Comparison of ENCODE assay signal across 8 cellular contexts in genomic region chrX:120380699-120381098, GRCh38. TPM values are rescaled to one million over a fixed set of nuclear protein-coding genes. Genes with fewer than 3 reads are reported as not detected.
DNase-seq lines count a peak whose midpoint lies in the region; ATAC-seq and TF ChIP-seq lines count a peak whose summit lies in the region.

No MANE protein-coding gene starts in this region.

- H3K9ac ChIP-seq in liver (ENCODE audit: low read depth in 1 of 2, low read length in 2 of 2), result no peak overlapping the region

- no peaks in the 10 kb centered on the region for H3K36me3 ChIP-seq in liver (ENCODE audit: control insufficient read depth in 4 of 4, insufficient read depth in 3 of 4, low read depth in 1 of 4, low read length in 3 of 4)

- H3K9me3 Mint-ChIP-seq in activated T-helper 2 cell treated with anti-CD3 and anti-CD28 coated beads, Interferon-gamma antibody, Interleukin-2, Interleukin-4, amounts not matched to agents 10 μg/mL and 5 μg/mL and 100 μg/mL, durations not matched to agents 14 hours and 24 hours and 36 hours, result no peaks in the 10 kb centered on the region

- H3K4me1 ChIP-seq in liver (ENCODE audit: control insufficient read depth in 4 of 4, insufficient read depth in 4 of 4, low read length in 3 of 4), result no peaks in the 10 kb centered on the region

- ATAC-seq in GM18909 (IDR thresholded peaks at IDR 0.05; ENCODE audit: poor library complexity, unreplicated experiment) (peak; percentile 57), GM21423 (IDR thresholded peaks at IDR 0.05; ENCODE audit: unreplicated experiment) (no peak), left cardiac atrium (no peak)

- TF ChIP-seq RAD21 in liver (IDR thresholded peaks at IDR 0.05), result peak; percentile 50 to 70

- no peaks in the 10 kb centered on the region for H3K9me3 ChIP-seq in liver (ENCODE audit: control insufficient read depth in 4 of 4, low read length in 3 of 4)

- H3K4me3 Mint-ChIP-seq in activated T-helper 2 cell treated with anti-CD3 and anti-CD28 coated beads, Interferon-gamma antibody, Interleukin-2, Interleukin-4, amounts not matched to agents 10 μg/mL and 5 μg/mL and 100 μg/mL, durations not matched to agents 14 hours and 24 hours and 36 hours (ENCODE audit: low read depth), result no peak overlapping the region

- H3K36me3 Mint-ChIP-seq in activated T-helper 2 cell treated with anti-CD3 and anti-CD28 coated beads, Interferon-gamma antibody, Interleukin-2, Interleukin-4, amounts not matched to agents 10 μg/mL and 5 μg/mL and 100 μg/mL, durations not matched to agents 14 hours and 24 hours and 36 hours (ENCODE audit: low read depth), result no peaks in the 10 kb centered on the region

- peaks cover 0 to 2% (median 0%) of the 10 kb centered on the region in 4 donors for H3K27me3 ChIP-seq in liver (ENCODE audit: control insufficient read depth in 4 of 4, insufficient read depth in 4 of 4, low read length in 3 of 4)

- H3K27ac ChIP-seq in liver (ENCODE audit: low read depth in 1 of 2, low read length in 2 of 2), result no peak overlapping the region

- DNase-seq in CD1c-positive myeloid dendritic cell (ENCODE audit: extremely low spot score) (peak; percentile 3), NAMALWA (ENCODE audit: low spot score) (peak; percentile 61), NCI-H2029 (lab: John Stamatoyannopoulos, UW) (no peak), left cardiac atrium (no peak)
- peak; percentile 13 for DNase-seq in activated T-helper 2 cell treated with anti-CD3 and anti-CD28 coated beads, Interferon-gamma antibody, Interleukin-2, Interleukin-4, amounts not matched to agents 10 μg/mL and 5 μg/mL and 100 μg/mL, durations not matched to agents 14 hours and 24 hours and 36 hours (ENCODE audit: low spot score)

- TF ChIP-seq CTCF in liver (IDR thresholded peaks at IDR 0.05; ENCODE audit: low read depth, low read length, missing input control), result peak; percentile 24

- H3K27ac Mint-ChIP-seq in activated T-helper 2 cell treated with anti-CD3 and anti-CD28 coated beads, Interferon-gamma antibody, Interleukin-2, Interleukin-4, amounts not matched to agents 10 μg/mL and 5 μg/mL and 100 μg/mL, durations not matched to agents 14 hours and 24 hours and 36 hours, result no peak overlapping the region

- H3K4me3 ChIP-seq in liver (ENCODE audit: low read depth in 1 of 3, low read length in 3 of 3), result no peak overlapping the region

- H3K4me1 Mint-ChIP-seq in activated T-helper 2 cell treated with anti-CD3 and anti-CD28 coated beads, Interferon-gamma antibody, Interleukin-2, Interleukin-4, amounts not matched to agents 10 μg/mL and 5 μg/mL and 100 μg/mL, durations not matched to agents 14 hours and 24 hours and 36 hours (ENCODE audit: low read depth), result peaks cover 4% of the 10 kb centered on the region

- peaks cover 12% of the 10 kb centered on the region for H3K27me3 Mint-ChIP-seq in activated T-helper 2 cell treated with anti-CD3 and anti-CD28 coated beads, Interferon-gamma antibody, Interleukin-2, Interleukin-4, amounts not matched to agents 10 μg/mL and 5 μg/mL and 100 μg/mL, durations not matched to agents 14 hours and 24 hours and 36 hours (ENCODE audit: low read depth)

- intact Hi-C loops in activated T-helper 2 cell treated with anti-CD3 and anti-CD28 coated beads, Interferon-gamma antibody, Interleukin-2, Interleukin-4, amounts not matched to agents 10 μg/mL and 5 μg/mL and 100 μg/mL, durations not matched to agents 14 hours and 24 hours and 36 hours (cut with micrococcal nuclease), result loop anchor here (5.0 kb wide), 1 partner anchor 87 kb away; the partner anchor contains the start of gene LAMP2
- intact Hi-C loops in left cardiac atrium (cut with DNase I), result no loop called here

- WGBS in liver, result 8% methylated on average over 3 of the region's 3 CpGs

TF ChIP-seq in liver, 16 proteins besides CTCF, POLR2A, EP300 and RAD21:
- no peak for TF ChIP-seq NR2F2 (IDR thresholded peaks at IDR 0.05)
- no peak for TF ChIP-seq RXRA (IDR thresholded peaks at IDR 0.05)
- TF ChIP-seq FOXA2 (IDR thresholded peaks at IDR 0.05), result no peak
- no peak for TF ChIP-seq EGR1 (IDR thresholded peaks at IDR 0.05; ENCODE audit: low read depth in 2 of 2)
- no peak for TF ChIP-seq YY1 (IDR thresholded peaks at IDR 0.05)

RNA-seq across cellular contexts. Expression of gene ATP1B4, which starts 18.8 kb away (rescaled TPM):
- not detected in 2 replicates for total RNA-seq in activated T-helper 2 cell treated with anti-CD3 and anti-CD28 coated beads, Interferon-gamma antibody, Interleukin-2, Interleukin-4, amounts not matched to agents 10 μg/mL and 5 μg/mL and 100 μg/mL, durations not matched to agents 14 hours and 24 hours and 36 hours
- total RNA-seq in liver (not detected), left cardiac atrium (under 1 TPM in 1 of 2 donors, not detected in 1; 0.42 TPM)
- polyA plus RNA-seq in liver, result not detected

Comparison
In these comparisons a context has a peak if more than half of its experiments do, and no peak if none do; other contexts are left out.
1. DNase-seq: peak in CD1c-positive myeloid dendritic cell (single experiment), NAMALWA (single experiment) and activated T-helper 2 cell treated with anti-CD3 and anti-CD28 coated beads, Interferon-gamma antibody, Interleukin-2, Interleukin-4, amounts not matched to agents 10 μg/mL and 5 μg/mL and 100 μg/mL, durations not matched to agents 14 hours and 24 hours and 36 hours (single experiment); none in NCI-H2029 (single experiment) and left cardiac atrium (single experiment).